In genomic region chr3:192494176-192494575, GRCh38 we compare ENCODE assay signal across 10 cellular contexts.
DNase-seq lines count a peak whose midpoint lies in the region; ATAC-seq, FAIRE-seq and TF ChIP-seq lines count a peak whose summit lies in the region.
"Had no signal": no experiment of that assay in that cellular context is flagged by ENCODE, and none has a peak within 500 bp of the region (broad histone marks: within the 10 kb centered on the region; RNA-seq: fewer than 3 reads in every experiment).

No MANE protein-coding gene starts in this region.

- no peak overlapping the region for H3K4me3 ChIP-seq in OCI-LY1 (ENCODE audit: low read depth, low read length, poor library complexity, severe bottlenecking)
- H3K4me3 ChIP-seq: testis had no signal

- no peaks in the 10 kb centered on the region for H4K20me1 ChIP-seq in OCI-LY1 (ENCODE audit: insufficient read depth, low read length)

- peak overlapping the region; percentile 27; the same call in 1 of the 2 replicates for H3K4me2 ChIP-seq in OCI-LY1 (ENCODE audit: low read length)

- ATAC-seq in HG03139 (IDR thresholded peaks at IDR 0.05; ENCODE audit: unreplicated experiment) (peak; percentile 90), HG02970 (IDR thresholded peaks at IDR 0.05; ENCODE audit: low FRiP score, unreplicated experiment) (no peak)
- ATAC-seq: activated CD4-positive, alpha-beta T cell treated with anti-CD3 and anti-CD28 coated beads for 36 hours had no signal

- no peaks in the 10 kb centered on the region for H3F3A ChIP-seq in OCI-LY1 (ENCODE audit: insufficient read depth, low read length)

- no peaks in the 10 kb centered on the region for H3K79me2 ChIP-seq in OCI-LY1 (ENCODE audit: insufficient read depth, low read length)

- no peak overlapping the region for H3K9ac ChIP-seq in OCI-LY1 (ENCODE audit: low read length)

- H3K36me3 ChIP-seq in OCI-LY1 (ENCODE audit: insufficient read depth, low read length) = no peaks in the 10 kb centered on the region

- FAIRE-seq in urothelium cell line (lab: Jason Lieb, UNC) = no peak

- H3K27ac ChIP-seq in OCI-LY1 (ENCODE audit: low read depth, low read length, poor library complexity, severe bottlenecking) = no peak overlapping the region
- H3K27ac ChIP-seq: testis had no signal

- no peaks in the 10 kb centered on the region for H3K9me3 ChIP-seq in OCI-LY1 (ENCODE audit: low read length)
- H3K9me3 ChIP-seq: testis had no signal

- H3K4me1 ChIP-seq in OCI-LY1 (ENCODE audit: insufficient read depth, low read length, severe bottlenecking) = peaks cover 8% of the 10 kb centered on the region
- H3K4me1 ChIP-seq: testis had no signal

- no peak overlapping the region for H2AFZ ChIP-seq in OCI-LY1 (ENCODE audit: low read length)

- H3K9me2 ChIP-seq in OCI-LY1 (ENCODE audit: low read depth, low read length) = no peaks in the 10 kb centered on the region

- DNase-seq in SIG-M5 treated with dmso at 0.1 percent for 504 hours (lab: John Stamatoyannopoulos, UW; ENCODE audit: unreplicated experiment) (peak; percentile 18), SIG-M5 (lab: John Stamatoyannopoulos, UW) (no peak), pons (ENCODE audit: low spot score) (peak; percentile 22), urothelium cell line (ENCODE audit: low spot score) (no peak)
- DNase-seq in stimulated activated CD4-positive, alpha-beta T cell treated with anti-CD3 and anti-CD28 coated beads, Interleukin-4, amount 100 ng/mL, for 1 hour = no peak
- DNase-seq: activated CD4-positive, alpha-beta T cell treated with anti-CD3 and anti-CD28 coated beads for 36 hours; testis had no signal

- no peaks in the 10 kb centered on the region for H3K27me3 ChIP-seq in OCI-LY1 (ENCODE audit: insufficient read depth, low read length)
- H3K27me3 ChIP-seq: testis had no signal

- no peak for TF ChIP-seq CTCF in OCI-LY1 (IDR thresholded peaks at IDR 0.05; ENCODE audit: low read length)

Comparison
In these comparisons a context has a peak if more than half of its experiments do, and no peak if none do; other contexts are left out.
1. DNase-seq: peak in SIG-M5 treated with dmso at 0.1 percent for 504 hours (single experiment) and pons (single experiment); none in SIG-M5 (single experiment), urothelium cell line (single experiment) and stimulated activated CD4-positive, alpha-beta T cell treated with anti-CD3 and anti-CD28 coated beads, Interleukin-4, amount 100 ng/mL, for 1 hour (single experiment).